24 cellular contexts compared by ENCODE assay signal in the genomic region with DNA sequence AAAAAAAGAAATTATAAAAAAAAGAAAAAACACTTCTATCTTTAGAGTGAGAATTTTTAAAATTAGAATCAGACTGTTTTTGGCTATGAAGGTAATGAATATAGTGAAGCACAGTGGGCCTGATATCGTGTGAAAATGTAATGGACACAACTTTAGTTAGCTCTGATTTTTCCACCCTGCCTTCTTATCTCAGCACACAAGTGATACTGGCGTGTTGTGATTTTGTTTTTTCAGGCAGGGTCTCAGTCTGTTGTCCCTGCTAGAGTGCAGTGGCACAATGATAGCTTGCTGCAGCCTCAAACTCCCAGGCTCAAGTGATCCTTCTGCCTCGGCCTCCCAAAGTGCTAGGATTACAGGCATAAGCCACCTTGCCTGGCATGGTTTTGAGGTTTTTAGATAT. TPM values are rescaled to one million over a fixed set of nuclear protein-coding genes. Genes with fewer than 3 reads are reported as not detected.
DNase-seq lines count a peak whose midpoint lies in the region; ATAC-seq and TF ChIP-seq lines count a peak whose summit lies in the region.
"Had no signal": no experiment of that assay in that cellular context is flagged by ENCODE, and none has a peak within 500 bp of the region (broad histone marks: within the 10 kb centered on the region; RNA-seq: fewer than 3 reads in every experiment).

No MANE protein-coding gene starts in this region.

- ATAC-seq in CD4-positive, CD25-positive, alpha-beta regulatory T cell (ENCODE audit: low read depth in 2 of 2) = no peak
- ATAC-seq in GM23338 = no peak
- ATAC-seq in GM19023 (IDR thresholded peaks at IDR 0.05; ENCODE audit: unreplicated experiment) = no peak
- ATAC-seq in HG02623 (IDR thresholded peaks at IDR 0.05; ENCODE audit: unreplicated experiment) = no peak
- ATAC-seq in GM21825 (IDR thresholded peaks at IDR 0.05; ENCODE audit: unreplicated experiment) = no peak
- ATAC-seq: HepG2, Right ventricle myocardium inferior, SK-N-SH treated with all-trans-retinoic acid at 6 μM for 48 hours had no signal

- no peak for TF ChIP-seq EP300 in sigmoid colon (IDR thresholded peaks at IDR 0.05)

- no peaks in the 10 kb centered on the region for H3K9me2 ChIP-seq in GM23338 (ENCODE audit: insufficient read depth)

- no peaks in the 10 kb centered on the region for H3K9me3 Mint-ChIP-seq in CD4-positive, CD25-positive, alpha-beta regulatory T cell
- H3K9me3 Mint-ChIP-seq in GM23338 (no peaks in the 10 kb centered on the region), immature natural killer cell (no peaks in the 10 kb centered on the region)

- H3F3A ChIP-seq in GM23338 (replicated peaks; ENCODE audit: low read depth) = peaks cover 5% of the 10 kb centered on the region; the same call in 1 of the 2 replicates

- peaks cover 45% of the 10 kb centered on the region for H3K4me1 ChIP-seq in CD4-positive, CD25-positive, alpha-beta regulatory T cell (ENCODE audit: control insufficient read depth, insufficient read depth, low read length, poor library complexity, severe bottlenecking)
- H3K4me1 ChIP-seq in GM23338 (ENCODE audit: insufficient read depth) (peaks cover 58% of the 10 kb centered on the region), sigmoid colon (peaks cover 0 to 84% (median 64%) of the 10 kb centered on the region in 4 donors)
- H3K4me1 ChIP-seq: SJCRH30 had no signal

- H2AFZ ChIP-seq in GM23338 = no peak overlapping the region
- H2AFZ ChIP-seq: PC-9 had no signal

- peak overlapping the region; percentile 39 for H3K4me3 ChIP-seq in CD4-positive, CD25-positive, alpha-beta regulatory T cell (ENCODE audit: low read depth, low read length)
- H3K4me3 ChIP-seq in GM23338 (no peak overlapping the region), sigmoid colon (no peak overlapping the region)
- H3K4me3 ChIP-seq: PC-9, SJCRH30 had no signal

- peaks cover 26% of the 10 kb centered on the region for H3K36me3 ChIP-seq in CD4-positive, CD25-positive, alpha-beta regulatory T cell (ENCODE audit: control insufficient read depth, insufficient read depth, low read length)
- H3K36me3 ChIP-seq in GM23338 (ENCODE audit: insufficient read depth) (0 out of 2 replicates have a peak, but pooled peaks cover 3% of the 10 kb centered on the region), sigmoid colon (no peaks in the 10 kb centered on the region)
- H3K36me3 ChIP-seq: SJCRH30 had no signal

- intact Hi-C loops in sigmoid colon (cut with DNase I) = no loop called here

- H3K27me3 ChIP-seq in CD4-positive, CD25-positive, alpha-beta regulatory T cell (ENCODE audit: control insufficient read depth, insufficient read depth, low read length) = no peaks in the 10 kb centered on the region
- H3K27me3 ChIP-seq in GM23338 (ENCODE audit: insufficient read depth) (no peaks in the 10 kb centered on the region), sigmoid colon (no peaks in the 10 kb centered on the region)
- H3K27me3 ChIP-seq: SJCRH30 had no signal

- WGBS in sigmoid colon, 2 donors = 89 to 94% methylated on average over 3 of the region's 3 CpGs

- H3K27me3 Mint-ChIP-seq in CD4-positive, CD25-positive, alpha-beta regulatory T cell = no peaks in the 10 kb centered on the region
- H3K27me3 Mint-ChIP-seq in GM23338 (ENCODE audit: insufficient read depth, low read depth, poor library complexity) (peaks cover 1% of the 10 kb centered on the region), immature natural killer cell (ENCODE audit: low read depth in 3 of 3) (peaks cover 0 to 5% (median 0%) of the 10 kb centered on the region in 3 donors)

- peak overlapping the region in 2 of 4 donors; percentile 36 for H3K4me3 Mint-ChIP-seq in CD4-positive, CD25-positive, alpha-beta regulatory T cell
- H3K4me3 Mint-ChIP-seq in GM23338 (no peak overlapping the region), immature natural killer cell (no peak overlapping the region)

- H3K36me3 Mint-ChIP-seq in CD4-positive, CD25-positive, alpha-beta regulatory T cell = peaks cover 40% of the 10 kb centered on the region
- H3K36me3 Mint-ChIP-seq in GM23338 (ENCODE audit: low read depth) = no peaks in the 10 kb centered on the region; the same call in 2 of the 3 replicates
- peaks cover 7 to 13% (median 7%) of the 10 kb centered on the region in 3 donors for H3K36me3 Mint-ChIP-seq in immature natural killer cell

- TF ChIP-seq POLR2A in sigmoid colon (IDR thresholded peaks at IDR 0.05) = no peak

- H3K27ac Mint-ChIP-seq in CD4-positive, CD25-positive, alpha-beta regulatory T cell = peak overlapping the region in 2 of 3 donors; percentile 28 to 88
- no peak overlapping the region for H3K27ac Mint-ChIP-seq in GM23338
- peak overlapping the region in 4 of 6 donors; percentile 18 to 77 (median 41) for H3K27ac Mint-ChIP-seq in immature natural killer cell

- DNase-seq in CD4-positive, CD25-positive, alpha-beta regulatory T cell = no peak
- DNase-seq in GM23338 (ENCODE audit: low spot score) (no peak), immature natural killer cell (no peak), sigmoid colon (no peak)
- DNase-seq: AML-193, COR-L47, DMS53, Kasumi-1, MV-4-11, NCI-H1105 treated with DMSO at 0.1 percent for 48 hours, NCI-H146, NCI-H2029, NCI-H446, NCI-H524 treated with DMSO at 0.1 percent for 48 hours, NCI-H82, PC-9, SJCRH30 had no signal

- no peaks in the 10 kb centered on the region for H3K9me3 ChIP-seq in CD4-positive, CD25-positive, alpha-beta regulatory T cell (ENCODE audit: control insufficient read depth in 2 of 2, low read length in 2 of 2)
- H3K9me3 ChIP-seq in sigmoid colon = no peaks in the 10 kb centered on the region
- H3K9me3 ChIP-seq: SJCRH30 had no signal

- H3K79me2 ChIP-seq in GM23338 (replicated peaks; ENCODE audit: insufficient read depth) = peaks cover 91% of the 10 kb centered on the region

- peaks cover 46 to 90% (median 71%) of the 10 kb centered on the region in 4 donors for H3K4me1 Mint-ChIP-seq in CD4-positive, CD25-positive, alpha-beta regulatory T cell
- peaks cover 43% of the 10 kb centered on the region for H3K4me1 Mint-ChIP-seq in GM23338
- peaks cover 81 to 91% of the 10 kb centered on the region in 2 donors for H3K4me1 Mint-ChIP-seq in immature natural killer cell

- H3K27ac ChIP-seq in CD4-positive, CD25-positive, alpha-beta regulatory T cell (ENCODE audit: insufficient read depth, low read length, poor library complexity, severe bottlenecking) = no peak overlapping the region
- H3K27ac ChIP-seq in GM23338 (ENCODE audit: low read depth) (peak overlapping the region; percentile 63; the same call in 1 of the 2 replicates), sigmoid colon (peak overlapping the region in 3 of 4 donors; percentile 38 to 68 (median 66))
- H3K27ac ChIP-seq: C4-2B, PC-9, SJCRH30 had no signal

- H4K20me1 ChIP-seq in GM23338 (replicated peaks; ENCODE audit: insufficient read depth) = 0 out of 2 replicates have a peak, but pooled peaks cover 19% of the 10 kb centered on the region

- TF ChIP-seq CTCF in GM23338 (conservative IDR thresholded peaks at IDR 0.05; ENCODE audit: low read depth in 2 of 2) (no peak), sigmoid colon (IDR thresholded peaks at IDR 0.05) (no peak)

- H3K4me2 ChIP-seq in GM23338 = no peak overlapping the region
- H3K4me2 ChIP-seq: PC-9 had no signal

TF ChIP-seq in GM23338, 12 proteins besides CTCF, POLR2A, EP300 and RAD21:
- TF ChIP-seq STAT1 (IDR thresholded peaks at IDR 0.05; ENCODE audit: unreplicated experiment) = no peak
- TF ChIP-seq EZH2phosphoT487 (IDR thresholded peaks at IDR 0.05; ENCODE audit: unreplicated experiment) = no peak
- TF ChIP-seq POLR2AphosphoS5 (IDR thresholded peaks at IDR 0.05; ENCODE audit: low read depth) = no peak
- no peak for TF ChIP-seq EZH2 (IDR thresholded peaks at IDR 0.05; ENCODE audit: low read depth, unreplicated experiment)

RNA-seq across cellular contexts. Expression of a gene that starts 22.3 kb away (rescaled TPM):
- total RNA-seq in CD4-positive, CD25-positive, alpha-beta regulatory T cell = 431 TPM
- 10 to 100 TPM; 21.8 to 26.9 (median 24.7) TPM for polyA plus RNA-seq in CD4-positive, CD25-positive, alpha-beta regulatory T cell
- 317 and 399 TPM in 2 replicates for total RNA-seq in GM23338 (2014; rRNA removed; shearing (Covaris generic))
- polyA plus RNA-seq in GM23338 (2016; fragmentation: Nextera tagmentation; extraction: Ambion mirVana) (87.3 and 104 TPM in 2 replicates), immature natural killer cell (100 to 1,000 TPM in 1 of 3 donors, 10 to 100 TPM in 2; 12.7 to 152 (median 12.9) TPM), sigmoid colon (10 to 100 TPM; 16.0 to 74.1 (median 18.0) TPM)
- total RNA-seq in sigmoid colon = 100 to 1,000 TPM; 292 to 657 (median 428) TPM
